ENCODE assay signal across 8 cellular contexts in genomic region chr15:31329640-31330010, GRCh38. TPM values are rescaled to one million over a fixed set of nuclear protein-coding genes. Genes with fewer than 3 reads are reported as not detected.
A peak's percentile ranks its signal among the peaks of the same experiment; 100 is the strongest.
DNase-seq lines count a peak whose midpoint lies in the region; ATAC-seq, FAIRE-seq and TF ChIP-seq lines count a peak whose summit lies in the region.

No MANE protein-coding gene starts in this region.

- H3K9ac ChIP-seq in skeletal muscle tissue (ENCODE audit: low read depth in 1 of 3, low read length in 3 of 3): peak overlapping the region in 1 of 3 donors; percentile 58

- H3K4me1 ChIP-seq in foreskin keratinocyte (no peaks in the 10 kb centered on the region), skeletal muscle tissue (ENCODE audit: control insufficient read depth in 3 of 3, insufficient read depth in 3 of 3, low read length in 3 of 3) (peaks cover 59 to 63% (median 60%) of the 10 kb centered on the region in 3 donors), aorta (ENCODE audit: control insufficient read depth in 1 of 2, insufficient read depth in 2 of 2, low read length in 2 of 2) (peaks cover 0 to 3% of the 10 kb centered on the region in 2 donors)

- H3K9me3 ChIP-seq in skeletal muscle tissue (ENCODE audit: control insufficient read depth in 3 of 3, low read length in 3 of 3) (no peaks in the 10 kb centered on the region), aorta (ENCODE audit: control insufficient read depth, low read length) (no peaks in the 10 kb centered on the region)

- H3K27me3 ChIP-seq in foreskin keratinocyte (no peaks in the 10 kb centered on the region), skeletal muscle tissue (ENCODE audit: control insufficient read depth in 3 of 3, insufficient read depth in 3 of 3, low read length in 3 of 3) (no peaks in the 10 kb centered on the region), aorta (ENCODE audit: control insufficient read depth in 1 of 2, insufficient read depth in 2 of 2, low read length in 1 of 2) (no peaks in the 10 kb centered on the region)

- no peak for TF ChIP-seq POLR2A in GM12892 (IDR thresholded peaks at IDR 0.05; ENCODE audit: low read depth, low read length)

- FAIRE-seq in GM12892 (lab: Jason Lieb, UNC): peak; percentile 24

- TF ChIP-seq CTCF in VCaP (conservative IDR thresholded peaks at IDR 0.05): no peak
- TF ChIP-seq CTCF in foreskin keratinocyte (conservative IDR thresholded peaks at IDR 0.05): no peak

- intact Hi-C loops in aorta (cut with DNase I): loop anchor here (5.0 to 10.0 kb wide), 8 partner anchors 38 to 535 kb away; partner anchors contain the start of gene MTMR10 (in 1 of the 2)

- H3K27ac ChIP-seq in VCaP: peak overlapping the region; percentile 96
- H3K27ac ChIP-seq in foreskin keratinocyte: peak overlapping the region; percentile 95
- H3K27ac ChIP-seq in skeletal muscle tissue (ENCODE audit: low read depth, low read length): peak overlapping the region; percentile 88
- H3K27ac ChIP-seq in aorta (ENCODE audit: low read depth in 1 of 2, low read length in 2 of 2): peak overlapping the region in 1 of 2 donors; percentile 20

- ATAC-seq in foreskin keratinocyte (no peak), GM21390 (IDR thresholded peaks at IDR 0.05; ENCODE audit: unreplicated experiment) (no peak), GM19324 (IDR thresholded peaks at IDR 0.05; ENCODE audit: low FRiP score, unreplicated experiment) (no peak), aorta (ENCODE audit: low FRiP score) (no peak)

- H3K4me3 ChIP-seq in skeletal muscle tissue (ENCODE audit: low read length in 3 of 3): peak overlapping the region in 2 of 3 donors; percentile 22 to 43
- no peak overlapping the region for H3K4me3 ChIP-seq in aorta (ENCODE audit: low read length in 2 of 2)

- peaks cover 0 to 3% (median 0%) of the 10 kb centered on the region in 3 donors for H3K36me3 ChIP-seq in skeletal muscle tissue (ENCODE audit: control insufficient read depth in 3 of 3, insufficient read depth in 3 of 3, low read length in 3 of 3)
- H3K36me3 ChIP-seq in aorta (ENCODE audit: control insufficient read depth in 1 of 2, insufficient read depth in 2 of 2, low read length in 1 of 2): no peaks in the 10 kb centered on the region

- WGBS in aorta, 2 donors: 59 to 62% methylated on average over 15 of the region's 15 CpGs

- DNase-seq in GM12892 (ENCODE audit: insufficient read length) (no peak), foreskin keratinocyte (no peak), SK-N-DZ (ENCODE audit: low spot score) (no peak), aorta (no peak)

RNA-seq across cellular contexts. Expression of gene KLF13, which starts 3.0 kb away (rescaled TPM):
- 39.1 TPM for polyA plus RNA-seq in GM12892 (2012; ENCODE audit: missing spikeins)
- total RNA-seq in foreskin keratinocyte (57.9 and 58.1 TPM in 2 replicates), skeletal muscle tissue (20.4 TPM), aorta (10 to 100 TPM; 31.3 to 58.7 TPM)
- polyA plus RNA-seq in foreskin keratinocyte (54.9 and 55.8 TPM in 2 replicates), aorta (10 to 100 TPM; 27.2 to 35.9 TPM)
- 65.3 and 76.1 TPM in 2 replicates for polyA plus RNA-seq in SK-N-DZ (2014; cell fraction: cytosol; rRNA removed)
- 26.8 and 37.7 TPM in 2 replicates for polyA plus RNA-seq in SK-N-DZ (2014; cell fraction: nucleus; rRNA removed)

Comparison
In these comparisons a context has a peak if more than half of its experiments do, and no peak if none do; other contexts are left out.
1. H3K4me3 ChIP-seq: peak in skeletal muscle tissue (2 of 3); none in aorta (0 of 2).